ENCODE assay signal across 21 cellular contexts in the genomic region with DNA sequence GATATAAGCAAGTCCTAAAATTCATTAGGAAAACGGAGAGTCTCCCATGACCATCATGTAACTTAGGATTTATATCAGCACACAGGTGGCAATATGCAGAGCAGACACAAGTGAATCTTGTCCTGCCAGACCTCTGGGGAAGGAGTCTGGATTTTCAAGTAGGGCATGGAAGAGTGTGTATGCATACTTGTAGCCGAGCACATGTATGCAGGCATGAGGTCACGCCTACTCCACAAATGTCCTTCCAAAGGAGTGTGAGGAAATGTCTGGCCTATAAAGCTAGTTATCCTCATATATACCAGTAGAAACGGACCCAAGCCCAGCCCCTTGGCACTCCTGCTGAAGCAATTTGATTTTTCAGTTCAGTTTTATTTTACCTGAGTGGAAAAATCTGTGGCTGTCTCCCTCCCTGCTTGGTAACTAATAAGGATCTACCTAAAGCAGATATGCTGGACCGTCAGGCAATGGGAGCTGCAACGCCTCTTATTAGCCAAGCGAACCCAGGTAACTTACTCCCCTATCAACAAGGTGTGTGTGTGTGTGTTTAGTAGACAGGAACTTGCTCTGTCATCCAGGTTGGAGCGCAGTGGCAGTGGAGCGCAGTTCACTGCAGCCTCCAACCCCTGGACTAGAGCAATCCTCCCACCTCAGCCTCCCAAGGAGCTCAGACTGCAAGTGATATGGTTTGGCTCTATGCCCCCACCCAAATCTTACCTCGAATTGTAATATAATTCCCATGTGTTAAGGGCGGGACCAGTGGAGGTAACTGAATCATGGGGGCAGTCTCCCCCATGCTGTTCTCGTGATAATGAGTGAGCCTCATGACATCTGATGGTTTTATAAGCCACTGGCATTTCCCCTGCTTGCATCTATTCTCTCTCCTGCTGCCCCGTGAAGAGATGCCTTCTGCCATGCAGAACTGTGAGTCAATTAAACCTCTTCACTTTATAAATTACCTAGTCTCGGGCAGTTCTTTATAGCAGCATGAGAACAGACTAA. TPM values are rescaled to one million over a fixed set of nuclear protein-coding genes. Genes with fewer than 3 reads are reported as not detected.
DNase-seq lines count a peak whose midpoint lies in the region; ATAC-seq and TF ChIP-seq lines count a peak whose summit lies in the region.
"Had no signal": no experiment of that assay in that cellular context is flagged by ENCODE, and none has a peak within 500 bp of the region (broad histone marks: within the 10 kb centered on the region; RNA-seq: fewer than 3 reads in every experiment).

No MANE protein-coding gene starts in this region.

- no peak overlapping the region for H3K27ac Mint-ChIP-seq in activated naive CD8-positive, alpha-beta T cell treated with anti-CD3 and anti-CD28 coated beads, Interleukin-2, amount 50 U/mL, for 24 hours
- no peak overlapping the region for H3K27ac Mint-ChIP-seq in activated naive CD8-positive, alpha-beta T cell treated with anti-CD3 and anti-CD28 coated beads for 36 hours
- no peak overlapping the region for H3K27ac Mint-ChIP-seq in endodermal cell
- H3K27ac Mint-ChIP-seq in stimulated activated naive CD8-positive, alpha-beta T cell treated with anti-CD3 and anti-CD28 coated beads, Interleukin-15, Interleukin-2, amounts not matched to agents 100 ng/mL and 50 ng/mL, for 24 hours = peak overlapping the region; percentile 11

- H3K4me1 ChIP-seq in endodermal cell (ENCODE audit: control insufficient read depth, insufficient read depth, low read length) = no peaks in the 10 kb centered on the region

- H3K9me3 Mint-ChIP-seq in activated naive CD8-positive, alpha-beta T cell treated with anti-CD3 and anti-CD28 coated beads, Interleukin-2, amount 50 U/mL, for 24 hours = peaks cover 9% of the 10 kb centered on the region
- H3K9me3 Mint-ChIP-seq in activated naive CD8-positive, alpha-beta T cell treated with anti-CD3 and anti-CD28 coated beads for 36 hours = peaks cover 6% of the 10 kb centered on the region
- peaks cover 3% of the 10 kb centered on the region for H3K9me3 Mint-ChIP-seq in endodermal cell
- peaks cover 7% of the 10 kb centered on the region for H3K9me3 Mint-ChIP-seq in stimulated activated naive CD8-positive, alpha-beta T cell treated with anti-CD3 and anti-CD28 coated beads, Interleukin-15, Interleukin-2, amounts not matched to agents 100 ng/mL and 50 ng/mL, for 24 hours

- no peaks in the 10 kb centered on the region for H3K9me3 ChIP-seq in endodermal cell (ENCODE audit: control insufficient read depth, low read length)
- H3K9me3 ChIP-seq: gastrocnemius medialis, SK-N-SH, transverse colon had no signal

- H3K4me3 ChIP-seq in endodermal cell (ENCODE audit: low read length) = peak overlapping the region; percentile 38
- H3K4me3 ChIP-seq: PC-9 had no signal

- TF ChIP-seq CTCF in endodermal cell (conservative IDR thresholded peaks at IDR 0.05) = no peak

- H3K27me3 ChIP-seq in endodermal cell (ENCODE audit: control insufficient read depth, insufficient read depth, low read length, poor library complexity, severe bottlenecking) = peaks cover 3% of the 10 kb centered on the region
- H3K27me3 ChIP-seq: gastrocnemius medialis, transverse colon had no signal

- peaks cover 49% of the 10 kb centered on the region for H3K4me1 Mint-ChIP-seq in activated naive CD8-positive, alpha-beta T cell treated with anti-CD3 and anti-CD28 coated beads, Interleukin-2, amount 50 U/mL, for 24 hours
- peaks cover 40% of the 10 kb centered on the region for H3K4me1 Mint-ChIP-seq in activated naive CD8-positive, alpha-beta T cell treated with anti-CD3 and anti-CD28 coated beads for 36 hours
- no peaks in the 10 kb centered on the region for H3K4me1 Mint-ChIP-seq in endodermal cell
- H3K4me1 Mint-ChIP-seq in stimulated activated naive CD8-positive, alpha-beta T cell treated with anti-CD3 and anti-CD28 coated beads, Interleukin-15, Interleukin-2, amounts not matched to agents 100 ng/mL and 50 ng/mL, for 24 hours (ENCODE audit: low read depth) = peaks cover 49% of the 10 kb centered on the region

- no peak overlapping the region for H3K4me3 Mint-ChIP-seq in activated naive CD8-positive, alpha-beta T cell treated with anti-CD3 and anti-CD28 coated beads, Interleukin-2, amount 50 U/mL, for 24 hours
- no peak overlapping the region for H3K4me3 Mint-ChIP-seq in activated naive CD8-positive, alpha-beta T cell treated with anti-CD3 and anti-CD28 coated beads for 36 hours
- no peak overlapping the region for H3K4me3 Mint-ChIP-seq in endodermal cell
- no peak overlapping the region for H3K4me3 Mint-ChIP-seq in stimulated activated naive CD8-positive, alpha-beta T cell treated with anti-CD3 and anti-CD28 coated beads, Interleukin-15, Interleukin-2, amounts not matched to agents 100 ng/mL and 50 ng/mL, for 24 hours

- peaks cover 53% of the 10 kb centered on the region for H3K36me3 ChIP-seq in endodermal cell (ENCODE audit: control insufficient read depth, insufficient read depth, low read length)

- 93 to 98% methylated on average over 6 to 14 of the region's 14 CpGs for WGBS in endodermal cell (ENCODE audit: insufficient coverage in 1 of 2, insufficient read length in 1 of 2), 2 experiments

- H3K36me3 Mint-ChIP-seq in activated naive CD8-positive, alpha-beta T cell treated with anti-CD3 and anti-CD28 coated beads, Interleukin-2, amount 50 U/mL, for 24 hours (ENCODE audit: low read depth) = peaks cover 53% of the 10 kb centered on the region
- peaks cover 52% of the 10 kb centered on the region for H3K36me3 Mint-ChIP-seq in activated naive CD8-positive, alpha-beta T cell treated with anti-CD3 and anti-CD28 coated beads for 36 hours
- H3K36me3 Mint-ChIP-seq in endodermal cell (ENCODE audit: low read depth) = peaks cover 33% of the 10 kb centered on the region
- H3K36me3 Mint-ChIP-seq in stimulated activated naive CD8-positive, alpha-beta T cell treated with anti-CD3 and anti-CD28 coated beads, Interleukin-15, Interleukin-2, amounts not matched to agents 100 ng/mL and 50 ng/mL, for 24 hours (ENCODE audit: low read depth) = peaks cover 59% of the 10 kb centered on the region

- no peak overlapping the region for H3K27ac ChIP-seq in endodermal cell (ENCODE audit: low read depth, low read length)
- H3K27ac ChIP-seq: gastrocnemius medialis, HL-60, PC-9, transverse colon had no signal

- peak; percentile 66 for TF ChIP-seq POLR2A in GM19193 (IDR thresholded peaks at IDR 0.05; ENCODE audit: extremely low read depth, insufficient read depth, insufficient read length)

- no peak for DNase-seq in activated naive CD8-positive, alpha-beta T cell treated with anti-CD3 and anti-CD28 coated beads, Interleukin-2, amount 50 U/mL, for 24 hours
- DNase-seq in activated naive CD8-positive, alpha-beta T cell treated with anti-CD3 and anti-CD28 coated beads for 36 hours = no peak
- DNase-seq in endodermal cell (no peak), retina (no peak)
- DNase-seq: AML-193; central memory CD4-positive, alpha-beta T cell; DMS53; gastrocnemius medialis; Karpas-422; NCI-H146; NCI-H446 treated with DMSO at 0.1 percent for 48 hours; PC-9; SK-N-SH; transverse colon had no signal

- peak; percentile 9 for ATAC-seq in activated naive CD8-positive, alpha-beta T cell treated with anti-CD3 and anti-CD28 coated beads, Interleukin-2, amount 50 U/mL, for 24 hours
- ATAC-seq in esophagus mucosa (no peak), GM21717 (IDR thresholded peaks at IDR 0.05; ENCODE audit: unreplicated experiment) (no peak)
- ATAC-seq: gastrocnemius medialis, sciatic nerve had no signal

- no peak overlapping the region for H3K9ac ChIP-seq in endodermal cell (ENCODE audit: extremely low read depth, low read length, poor library complexity, severe bottlenecking)
- H3K9ac ChIP-seq: SK-N-SH had no signal

- H3K27me3 Mint-ChIP-seq in activated naive CD8-positive, alpha-beta T cell treated with anti-CD3 and anti-CD28 coated beads, Interleukin-2, amount 50 U/mL, for 24 hours = no peaks in the 10 kb centered on the region
- no peaks in the 10 kb centered on the region for H3K27me3 Mint-ChIP-seq in activated naive CD8-positive, alpha-beta T cell treated with anti-CD3 and anti-CD28 coated beads for 36 hours
- H3K27me3 Mint-ChIP-seq in endodermal cell (ENCODE audit: insufficient read depth) = no peaks in the 10 kb centered on the region
- no peaks in the 10 kb centered on the region for H3K27me3 Mint-ChIP-seq in stimulated activated naive CD8-positive, alpha-beta T cell treated with anti-CD3 and anti-CD28 coated beads, Interleukin-15, Interleukin-2, amounts not matched to agents 100 ng/mL and 50 ng/mL, for 24 hours
- H3K27me3 Mint-ChIP-seq: activated naive CD8-positive, alpha-beta T cell had no signal

RNA-seq across cellular contexts. Expression of a gene that starts 2.8 kb away (rescaled TPM):
- 100 to 1,000 TPM; 383 to 389 TPM for total RNA-seq in activated naive CD8-positive, alpha-beta T cell treated with anti-CD3 and anti-CD28 coated beads for 36 hours
- total RNA-seq in endodermal cell (10 to 100 TPM; 48.3 to 74.4 TPM), esophagus mucosa (51.0 TPM)
- 41.6 TPM for polyA plus RNA-seq in endodermal cell (2013, experiment 1 of 2)
- polyA plus RNA-seq in endodermal cell (2013, experiment 2 of 2) = 42.0 TPM
